In the genomic region with DNA sequence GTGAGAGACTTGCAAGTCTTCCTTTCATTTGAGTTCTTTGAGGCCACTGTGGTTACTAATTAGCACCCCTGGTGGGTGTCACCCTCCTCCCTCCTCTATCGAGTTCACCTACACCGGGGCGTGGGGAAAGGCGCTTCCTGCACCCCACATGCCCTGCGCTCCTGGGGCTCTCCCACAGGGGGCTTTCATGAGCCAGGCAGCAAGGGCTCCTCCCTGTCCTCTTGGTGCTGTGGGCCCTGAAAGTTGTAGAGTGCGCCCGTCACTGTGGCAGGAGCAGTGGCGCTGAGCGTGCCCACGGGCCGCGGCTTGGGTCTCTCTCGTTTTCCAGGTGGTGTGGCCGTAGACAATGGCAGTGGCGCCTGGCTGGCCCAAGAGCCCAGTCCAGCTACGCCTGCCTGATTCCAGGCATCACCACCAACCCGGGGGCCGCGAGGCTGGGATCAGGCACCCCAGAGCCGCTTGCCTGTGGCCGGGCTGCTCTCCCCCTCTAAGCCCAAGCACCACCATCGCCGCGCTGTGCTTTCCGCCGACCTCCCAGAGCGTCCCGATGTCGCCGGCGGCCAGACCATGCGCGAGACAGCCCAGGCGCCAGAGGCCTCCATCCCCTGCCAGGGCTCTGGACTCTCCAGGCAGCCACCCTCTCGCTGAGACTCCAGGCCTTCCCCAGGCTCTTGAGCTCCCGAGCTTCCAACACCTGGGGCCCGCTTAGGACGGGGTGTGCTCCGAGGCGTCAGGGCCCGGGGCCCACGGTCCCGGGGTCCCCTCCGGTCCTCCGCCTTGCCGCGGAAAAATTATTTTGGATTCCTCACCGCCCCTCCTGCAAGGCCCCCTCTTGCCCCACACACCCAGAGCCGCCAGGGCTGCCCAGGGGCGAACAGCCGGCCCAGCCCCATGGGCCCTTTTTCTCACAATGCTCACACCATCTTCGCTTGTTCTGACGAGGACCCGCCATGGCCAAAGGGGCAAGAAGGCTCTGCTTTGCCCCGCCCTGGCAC, we compare ENCODE assay signal across 8 cellular contexts. TPM values are rescaled to one million over a fixed set of nuclear protein-coding genes. Genes with fewer than 3 reads are reported as not detected.
DNase-seq lines count a peak whose midpoint lies in the region; ATAC-seq and TF ChIP-seq lines count a peak whose summit lies in the region.
"Not testable (repeated sequence)": the region's sequence is repeated elsewhere in the genome, so short reads cannot be mapped to it uniquely, and the experiment has no call there.

No MANE protein-coding gene starts in this region.

- ATAC-seq in HG02798 (IDR thresholded peaks at IDR 0.05; ENCODE audit: poor library complexity, unreplicated experiment) (peak; percentile 100), left lobe of liver (peak; percentile 48)

- H3K4me1 ChIP-seq in HUES48 (ENCODE audit: control insufficient read depth, insufficient read depth, low read length): not testable (repeated sequence)

- H3K4me3 ChIP-seq in HUES48 (ENCODE audit: low read depth, low read length): peak overlapping the region; percentile 47

- H3K27ac ChIP-seq in HUES48 (ENCODE audit: low read depth, low read length): not testable (repeated sequence)

- TF ChIP-seq POLR2A in GM19099 (IDR thresholded peaks at IDR 0.05; ENCODE audit: extremely low read depth, insufficient read length, low read depth): peak; percentile 22

- not testable (repeated sequence) for H3K9ac ChIP-seq in HUES48 (ENCODE audit: low read depth, low read length)

- peaks cover 30% of the 10 kb centered on the region for H3K27me3 ChIP-seq in HUES48 (ENCODE audit: control insufficient read depth, insufficient read depth, low read length)

- peak; percentile 22 for DNase-seq in D341Med (ENCODE audit: low spot score)
- DNase-seq in activated CD8-positive, alpha-beta memory T cell treated with anti-CD3 and anti-CD28 coated beads for 1 hour (ENCODE audit: extremely low read depth in 1 of 2, low read depth in 1 of 2): peak; percentile 25
- peak; percentile 38 for DNase-seq in central memory CD4-positive, alpha-beta T cell
- not testable (repeated sequence) for DNase-seq in left lobe of liver (ENCODE audit: low spot score)
- peak; percentile 47 to 57 for DNase-seq in stimulated activated CD8-positive, alpha-beta memory T cell treated with anti-CD3 and anti-CD28 coated beads, Interleukin-15, amount 100 ng/mL, for 48 hours (ENCODE audit: low read depth in 2 of 2)

- H3K36me3 ChIP-seq in HUES48 (ENCODE audit: control insufficient read depth, insufficient read depth, low read length): not testable (repeated sequence)

- H3K9me3 ChIP-seq in HUES48 (ENCODE audit: control insufficient read depth, insufficient read depth, low read length): peaks cover 37% of the 10 kb centered on the region

RNA-seq across cellular contexts. Expression of a gene that starts 46.0 kb away (rescaled TPM):
- 2.0 TPM for total RNA-seq in left lobe of liver
